ENCODE assay signal across 8 cellular contexts in genomic region chr3:36944012-36944640, GRCh38. TPM values are rescaled to one million over a fixed set of nuclear protein-coding genes. Genes with fewer than 3 reads are reported as not detected.
DNase-seq lines count a peak whose midpoint lies in the region; ATAC-seq, FAIRE-seq and TF ChIP-seq lines count a peak whose summit lies in the region.

No MANE protein-coding gene starts in this region.

- peak overlapping the region; percentile 73 for H3K27ac Mint-ChIP-seq in CD4-positive, alpha-beta T cell
- no peak overlapping the region for H3K27ac Mint-ChIP-seq in T-helper 1 cell treated with Interleukin-12 subunit alpha and Interleukin-12 subunit beta and Interleukin-4 antibody, amounts not matched to agents 30 μg/mL and 1 μg/mL, for 36 hours

- no peaks in the 10 kb centered on the region for H3K36me3 ChIP-seq in small intestine (ENCODE audit: control insufficient read depth in 2 of 2, insufficient read depth in 2 of 2, low read length in 2 of 2)

- peak; percentile 35 for ATAC-seq in CD4-positive, alpha-beta T cell (ENCODE audit: poor library complexity)
- peak; percentile 64 for ATAC-seq in HG03432 (IDR thresholded peaks at IDR 0.05; ENCODE audit: unreplicated experiment)

- H3K27me3 Mint-ChIP-seq in CD4-positive, alpha-beta T cell = no peaks in the 10 kb centered on the region
- H3K27me3 Mint-ChIP-seq in T-helper 1 cell treated with Interleukin-12 subunit alpha and Interleukin-12 subunit beta and Interleukin-4 antibody, amounts not matched to agents 30 μg/mL and 1 μg/mL, for 36 hours (ENCODE audit: low read depth) = peaks cover 22% of the 10 kb centered on the region

- intact Hi-C loops in CD4-positive, alpha-beta T cell (cut with DNase I, micrococcal nuclease) = loop anchor here (2.0 to 5.0 kb wide), 3 partner anchors 31 to 47 kb away; no protein-coding TSS in a partner anchor

- POLR2A ChIA-PET in CD4-positive, alpha-beta T cell (lab: Charles Lee) = interaction anchor here (0.6 to 3.3 kb wide), 17 partner anchors 10 to 1577 kb away, joined by 3 to 67 read pairs (median 7); partner anchors contain the start of genes EPM2AIP1 and MLH1

- H3K4me1 ChIP-seq in small intestine (ENCODE audit: control insufficient read depth in 2 of 2, insufficient read depth in 1 of 2, low read depth in 1 of 2, low read length in 1 of 2) = peaks cover 0 to 3% of the 10 kb centered on the region in 2 donors

- 1 to 2% (median 1%) methylated on average over 35 to 56 of the region's 56 CpGs for WGBS in small intestine, 3 donors

- TF ChIP-seq CTCF in CD4-positive, alpha-beta T cell (IDR thresholded peaks at IDR 0.05) = no peak

- H3K27ac ChIP-seq in CD4-positive, alpha-beta T cell (ENCODE audit: low read depth, low read length) = peak overlapping the region; percentile 61
- H3K27ac ChIP-seq in caudate nucleus (ENCODE audit: low read depth, low read length) (peak overlapping the region; percentile 67), small intestine (ENCODE audit: low read depth in 1 of 2, low read length in 1 of 2) (peak overlapping the region in 1 of 2 donors; percentile 78)

- CTCF ChIA-PET in CD4-positive, alpha-beta T cell (lab: Charles Lee) = interaction anchor here (0.8 to 3.5 kb wide), 4 partner anchors 14 to 75 kb away, joined by 3 to 19 read pairs (median 7); partner anchors contain the start of genes EPM2AIP1 and MLH1

- H3K36me3 Mint-ChIP-seq in CD4-positive, alpha-beta T cell (ENCODE audit: low read depth) = no peaks in the 10 kb centered on the region
- peaks cover 14% of the 10 kb centered on the region for H3K36me3 Mint-ChIP-seq in T-helper 1 cell treated with Interleukin-12 subunit alpha and Interleukin-12 subunit beta and Interleukin-4 antibody, amounts not matched to agents 30 μg/mL and 1 μg/mL, for 36 hours (ENCODE audit: low read depth)

- H3K4me3 Mint-ChIP-seq in CD4-positive, alpha-beta T cell = peak overlapping the region; percentile 89
- peak overlapping the region; percentile 66 for H3K4me3 Mint-ChIP-seq in T-helper 1 cell treated with Interleukin-12 subunit alpha and Interleukin-12 subunit beta and Interleukin-4 antibody, amounts not matched to agents 30 μg/mL and 1 μg/mL, for 36 hours

- no peaks in the 10 kb centered on the region for H3K9me3 ChIP-seq in CD4-positive, alpha-beta T cell (ENCODE audit: control insufficient read depth, low read length)
- H3K9me3 ChIP-seq in small intestine (ENCODE audit: control insufficient read depth, low read depth) = no peaks in the 10 kb centered on the region

- peaks cover 21% of the 10 kb centered on the region for H3K4me1 Mint-ChIP-seq in CD4-positive, alpha-beta T cell (ENCODE audit: low read depth)
- H3K4me1 Mint-ChIP-seq in T-helper 1 cell treated with Interleukin-12 subunit alpha and Interleukin-12 subunit beta and Interleukin-4 antibody, amounts not matched to agents 30 μg/mL and 1 μg/mL, for 36 hours (ENCODE audit: low read depth) = peaks cover 8% of the 10 kb centered on the region

- H3K9me3 Mint-ChIP-seq in CD4-positive, alpha-beta T cell = peaks cover 4% of the 10 kb centered on the region
- H3K9me3 Mint-ChIP-seq in T-helper 1 cell treated with Interleukin-12 subunit alpha and Interleukin-12 subunit beta and Interleukin-4 antibody, amounts not matched to agents 30 μg/mL and 1 μg/mL, for 36 hours = peaks cover 23% of the 10 kb centered on the region

- H3K27me3 ChIP-seq in CD4-positive, alpha-beta T cell (ENCODE audit: control insufficient read depth, insufficient read depth, low read length) = no peaks in the 10 kb centered on the region
- no peaks in the 10 kb centered on the region for H3K27me3 ChIP-seq in small intestine (ENCODE audit: control insufficient read depth in 2 of 2, insufficient read depth in 2 of 2, low read length in 2 of 2)

- peak overlapping the region; percentile 72 to 79 for H3K4me3 ChIP-seq in small intestine (ENCODE audit: low read depth in 1 of 2, low read length in 2 of 2)

- DNase-seq in CD4-positive, alpha-beta T cell = peak; percentile 2 to 43 (median 18)
- DNase-seq in GM19240 (ENCODE audit: insufficient read length, low spot score) (peak; percentile 32), caudate nucleus (lab: John Stamatoyannopoulos, UW) (peak in 54 of 61 donors; percentile 5 to 78 (median 45)), inferior parietal cortex (ENCODE audit: extremely low spot score) (peak; percentile 44), small intestine (peak; percentile 49), D341Med (ENCODE audit: low spot score) (no peak)

- FAIRE-seq in small intestine (lab: Jason Lieb, UNC) = no peak

RNA-seq across cellular contexts. Expression of gene TRANK1, which starts 0.7 kb away (rescaled TPM):
- total RNA-seq in CD4-positive, alpha-beta T cell = 10 to 100 TPM; 39.2 to 44.8 TPM
- 10 to 100 TPM in 2 of 3 donors, 1 to 10 TPM in 1; 8.8 to 23.5 (median 19.2) TPM for polyA plus RNA-seq in small intestine

RNA-seq across cellular contexts. Expression of gene EPM2AIP1, which starts 48.8 kb away (rescaled TPM):
- total RNA-seq in CD4-positive, alpha-beta T cell = 10 to 100 TPM; 27.7 to 29.5 TPM
- 1 to 10 TPM; 1.8 to 4.0 (median 1.9) TPM for polyA plus RNA-seq in small intestine

RNA-seq across cellular contexts. Expression of gene MLH1, which starts 49.2 kb away (rescaled TPM):
- total RNA-seq in CD4-positive, alpha-beta T cell = 10 to 100 TPM; 18.9 to 23.8 TPM
- polyA plus RNA-seq in small intestine = 10 to 100 TPM in 2 of 3 donors, 1 to 10 TPM in 1; 5.6 to 20.2 (median 10.8) TPM
